In genomic region chr5:157033071-157033583, GRCh38 we compare ENCODE assay signal across 24 cellular contexts. TPM values are rescaled to one million over a fixed set of nuclear protein-coding genes. Genes with fewer than 3 reads are reported as not detected.
"Had no signal": no experiment of that assay in that cellular context is flagged by ENCODE, and none has a peak within 500 bp of the region (broad histone marks: within the 10 kb centered on the region; RNA-seq: fewer than 3 reads in every experiment).

No MANE protein-coding gene starts in this region.

- H3K9me3 Mint-ChIP-seq: activated naive CD4-positive, alpha-beta T cell treated with anti-CD3 and anti-CD28 coated beads for 36 hours; stimulated activated naive CD8-positive, alpha-beta T cell treated with anti-CD3 and anti-CD28 coated beads, Interleukin-15, Interleukin-2, amounts not matched to agents 100 ng/mL and 50 ng/mL, for 24 hours had no signal

- H3K27me3 ChIP-seq: breast epithelium, esophagus muscularis mucosa, foreskin keratinocyte, ovary had no signal

- H3K9me3 ChIP-seq: breast epithelium, esophagus muscularis mucosa, left ventricle myocardium inferior, ovary, prostate gland, thoracic aorta had no signal

- H3K27ac Mint-ChIP-seq: activated naive CD4-positive, alpha-beta T cell treated with anti-CD3 and anti-CD28 coated beads for 36 hours; stimulated activated naive CD8-positive, alpha-beta T cell treated with anti-CD3 and anti-CD28 coated beads, Interleukin-15, Interleukin-2, amounts not matched to agents 100 ng/mL and 50 ng/mL, for 24 hours had no signal

- H3K4me3 ChIP-seq: breast epithelium, esophagus muscularis mucosa, left ventricle myocardium inferior, lung, ovary, prostate gland, skin epidermis, thoracic aorta had no signal

- H3K27ac ChIP-seq: breast epithelium, esophagus muscularis mucosa, foreskin keratinocyte, left ventricle myocardium inferior, ovary, prostate gland, skin epidermis, thoracic aorta had no signal

- H3K4me3 Mint-ChIP-seq: activated naive CD4-positive, alpha-beta T cell treated with anti-CD3 and anti-CD28 coated beads for 36 hours; stimulated activated naive CD8-positive, alpha-beta T cell treated with anti-CD3 and anti-CD28 coated beads, Interleukin-15, Interleukin-2, amounts not matched to agents 100 ng/mL and 50 ng/mL, for 24 hours had no signal

- H3K36me3 ChIP-seq: breast epithelium, esophagus muscularis mucosa, left ventricle myocardium inferior, ovary, prostate gland, thoracic aorta had no signal

- ATAC-seq: foreskin keratinocyte, sciatic nerve had no signal

- DNase-seq: activated CD4-positive, alpha-beta T cell treated with anti-CD3 and anti-CD28 coated beads, Interleukin-2, amount 50 U/mL, for 4 hours; activated CD4-positive, CD25-positive, alpha-beta regulatory T cell treated with anti-CD3 and anti-CD28 coated beads, Interleukin-2, amount 50 U/mL, for 72 hours; activated effector memory CD4-positive, alpha-beta T cell treated with Interleukin-2 at 50 U/mL for 16 hours; activated naive CD4-positive, alpha-beta T cell treated with anti-CD3 and anti-CD28 coated beads for 36 hours; activated T-cell treated with anti-CD3 and anti-CD28 coated beads for 4 hours; central memory CD4-positive, alpha-beta T cell; foreskin keratinocyte; left ventricle myocardium inferior; ovary; retina; stimulated activated CD4-positive, alpha-beta T cell treated with anti-CD3 and anti-CD28 coated beads, Interleukin-12 subunit alpha, Interleukin-12 subunit beta, amount 100 ng/mL, for 4 hours; stimulated activated CD4-positive, alpha-beta T cell treated with anti-CD3 and anti-CD28 coated beads, Interleukin-4, amount 100 ng/mL, for 1 hour; T1000; trophoblast cell had no signal

- H3K27me3 Mint-ChIP-seq: stimulated activated naive CD8-positive, alpha-beta T cell treated with anti-CD3 and anti-CD28 coated beads, Interleukin-15, Interleukin-2, amounts not matched to agents 100 ng/mL and 50 ng/mL, for 24 hours had no signal

- H3K4me1 ChIP-seq: breast epithelium, esophagus muscularis mucosa, foreskin keratinocyte, left ventricle myocardium inferior, prostate gland had no signal

RNA-seq across cellular contexts. Expression of gene HAVCR1, which starts 25.8 kb away (rescaled TPM):
- total RNA-seq: foreskin keratinocyte, glomerular endothelial cell, left ventricle myocardium inferior had no signal
- polyA plus RNA-seq: foreskin keratinocyte, neural cell, ovary had no signal
